In the genomic region with DNA sequence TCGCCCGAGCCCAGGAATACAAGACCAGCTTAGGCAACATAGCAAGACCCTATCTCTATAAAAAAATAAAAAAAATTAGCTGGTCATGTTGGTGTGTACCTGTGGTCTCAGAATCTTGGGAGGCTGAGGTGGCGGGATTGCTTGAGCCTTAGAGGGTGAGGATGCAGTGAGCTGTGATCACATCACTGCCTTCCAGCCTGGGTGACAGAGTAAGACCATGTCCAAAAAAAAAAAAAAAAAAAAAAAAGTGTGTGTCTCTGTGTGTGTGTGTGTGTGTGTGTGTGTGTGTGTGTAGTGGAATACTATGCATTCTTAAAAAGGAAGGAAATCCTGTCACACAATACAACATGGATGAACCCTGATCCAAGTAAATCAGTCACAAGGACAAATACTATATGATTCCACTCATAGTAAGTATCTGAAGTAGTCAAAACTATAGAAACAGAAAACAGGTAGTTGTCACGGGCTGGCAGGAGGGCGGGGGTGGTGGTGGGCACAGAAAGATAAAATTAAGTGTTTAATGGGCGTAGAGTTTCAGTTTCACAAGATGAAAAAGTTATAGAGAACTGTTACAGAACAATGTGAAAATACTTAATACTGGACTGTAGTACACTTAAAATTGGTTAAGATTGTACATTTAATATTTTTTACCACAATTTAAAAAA, we compare ENCODE assay signal across 17 cellular contexts. TPM values are rescaled to one million over a fixed set of nuclear protein-coding genes. Genes with fewer than 3 reads are reported as not detected.
DNase-seq lines count a peak whose midpoint lies in the region; ATAC-seq and TF ChIP-seq lines count a peak whose summit lies in the region.
"Had no signal": no experiment of that assay in that cellular context is flagged by ENCODE, and none has a peak within 500 bp of the region (broad histone marks: within the 10 kb centered on the region; RNA-seq: fewer than 3 reads in every experiment).

No MANE protein-coding gene starts in this region.

- ATAC-seq in stimulated activated effector memory CD8-positive, alpha-beta T cell treated with anti-CD3 and anti-CD28 coated beads, Interleukin-12 subunit alpha, Interleukin-12 subunit beta, amount 100 ng/mL, for 72 hours: peak; percentile 55
- ATAC-seq in stimulated activated naive CD8-positive, alpha-beta T cell treated with anti-CD3 and anti-CD28 coated beads, Interleukin-15, Interleukin-2, amounts not matched to agents 100 U/mL and 50 U/mL, for 24 hours: no peak
- ATAC-seq in HG03025 (IDR thresholded peaks at IDR 0.05; ENCODE audit: low FRiP score, unreplicated experiment): no peak
- ATAC-seq: gastroesophageal sphincter, Right ventricle myocardium inferior had no signal

- peaks cover 52% of the 10 kb centered on the region for H3K79me2 ChIP-seq in GM23248 (ENCODE audit: insufficient read depth)

- H3K4me2 ChIP-seq in GM23248 (ENCODE audit: unreplicated experiment): no peak overlapping the region

- H3F3A ChIP-seq in GM23248 (ENCODE audit: insufficient read depth): peaks cover 27% of the 10 kb centered on the region

- H2AFZ ChIP-seq in GM23248: no peak overlapping the region

- H3K27ac ChIP-seq in GM23248 (peak overlapping the region; percentile 2; the same call in 1 of the 2 replicates), endodermal cell (ENCODE audit: low read depth, low read length) (no peak overlapping the region)
- H3K27ac ChIP-seq: cardiac muscle cell, gastroesophageal sphincter, HL-60 had no signal

- H3K4me1 ChIP-seq in GM23248 (ENCODE audit: insufficient read depth) (peaks cover 11% of the 10 kb centered on the region), endodermal cell (ENCODE audit: control insufficient read depth, insufficient read depth, low read length) (no peaks in the 10 kb centered on the region)

- H3K9me3 ChIP-seq in GM23248 (ENCODE audit: low read depth): no peaks in the 10 kb centered on the region
- no peaks in the 10 kb centered on the region for H3K9me3 ChIP-seq in endodermal cell (ENCODE audit: control insufficient read depth, low read length)
- H3K9me3 ChIP-seq: gastroesophageal sphincter had no signal

- peaks cover 10% of the 10 kb centered on the region for H4K20me1 ChIP-seq in GM23248 (ENCODE audit: insufficient read depth)

- H3K27me3 ChIP-seq in GM23248 (replicated peaks; ENCODE audit: insufficient read depth) (no peaks in the 10 kb centered on the region), endodermal cell (ENCODE audit: control insufficient read depth, insufficient read depth, low read length, poor library complexity, severe bottlenecking) (no peaks in the 10 kb centered on the region)
- H3K27me3 ChIP-seq: cardiac muscle cell, gastroesophageal sphincter had no signal

- H3K27ac Mint-ChIP-seq in IgD-negative memory B cell (peak overlapping the region in 2 of 3 donors; percentile 71 to 81), endodermal cell (no peak overlapping the region)
- peak overlapping the region; percentile 43 for H3K27ac Mint-ChIP-seq in stimulated activated effector memory CD8-positive, alpha-beta T cell treated with anti-CD3 and anti-CD28 coated beads, Interleukin-12 subunit alpha, Interleukin-12 subunit beta, amount 100 ng/mL, for 72 hours
- H3K27ac Mint-ChIP-seq: activated naive CD4-positive, alpha-beta T cell treated with anti-CD3 and anti-CD28 coated beads, Interleukin-2, amount 10 ng/mL, durations not matched to agents 7 days and 5 days; mesothelial cell of epicardium had no signal

- in situ Hi-C loops in GM23248 (cut with MboI): no loop called here

- H3K9me3 Mint-ChIP-seq in IgD-negative memory B cell: no peaks in the 10 kb centered on the region
- no peaks in the 10 kb centered on the region for H3K9me3 Mint-ChIP-seq in stimulated activated effector memory CD8-positive, alpha-beta T cell treated with anti-CD3 and anti-CD28 coated beads, Interleukin-12 subunit alpha, Interleukin-12 subunit beta, amount 100 ng/mL, for 72 hours
- H3K9me3 Mint-ChIP-seq in endodermal cell: no peaks in the 10 kb centered on the region
- H3K9me3 Mint-ChIP-seq: activated naive CD4-positive, alpha-beta T cell treated with anti-CD3 and anti-CD28 coated beads, Interleukin-2, amount 10 ng/mL, durations not matched to agents 7 days and 5 days; mesothelial cell of epicardium had no signal

- 97 to 99% methylated on average over 6 of the region's 6 CpGs for WGBS in GM23248 (ENCODE audit: low coverage in 1 of 2, low lambda C conversion rate in 2 of 2, missing lambda C conversion rate in 2 of 2), 2 experiments
- WGBS in endodermal cell (ENCODE audit: insufficient coverage in 1 of 2, insufficient read length in 1 of 2), 2 experiments: 85% methylated on average over 6 of the region's 6 CpGs; no CpG with 5 or more reads in 1 of the 2 experiments

- H3K36me3 Mint-ChIP-seq in IgD-negative memory B cell (peaks cover 10% of the 10 kb centered on the region), endodermal cell (ENCODE audit: low read depth) (peaks cover 38% of the 10 kb centered on the region)
- H3K36me3 Mint-ChIP-seq in stimulated activated effector memory CD8-positive, alpha-beta T cell treated with anti-CD3 and anti-CD28 coated beads, Interleukin-12 subunit alpha, Interleukin-12 subunit beta, amount 100 ng/mL, for 72 hours: peaks cover 40% of the 10 kb centered on the region

- H3K27me3 Mint-ChIP-seq in IgD-negative memory B cell: no peaks in the 10 kb centered on the region
- H3K27me3 Mint-ChIP-seq in endodermal cell (ENCODE audit: insufficient read depth): no peaks in the 10 kb centered on the region
- H3K27me3 Mint-ChIP-seq: activated naive CD4-positive, alpha-beta T cell treated with anti-CD3 and anti-CD28 coated beads, Interleukin-2, amount 10 ng/mL, durations not matched to agents 7 days and 5 days had no signal

- H3K4me1 Mint-ChIP-seq in IgD-negative memory B cell (peaks cover 27 to 30% (median 28%) of the 10 kb centered on the region in 3 donors), endodermal cell (no peaks in the 10 kb centered on the region)
- H3K4me1 Mint-ChIP-seq in stimulated activated effector memory CD8-positive, alpha-beta T cell treated with anti-CD3 and anti-CD28 coated beads, Interleukin-12 subunit alpha, Interleukin-12 subunit beta, amount 100 ng/mL, for 72 hours: peaks cover 24% of the 10 kb centered on the region
- H3K4me1 Mint-ChIP-seq: mesothelial cell of epicardium had no signal

- 0 out of 2 replicates have a peak, but pooled peaks cover 7% of the 10 kb centered on the region for H3K36me3 ChIP-seq in GM23248 (ENCODE audit: low read depth)
- peaks cover 5% of the 10 kb centered on the region for H3K36me3 ChIP-seq in endodermal cell (ENCODE audit: control insufficient read depth, insufficient read depth, low read length)

- no peaks in the 10 kb centered on the region for H3K9me2 ChIP-seq in GM23248 (ENCODE audit: insufficient read depth)

- H3K4me3 ChIP-seq in GM23248 (no peak overlapping the region), endodermal cell (ENCODE audit: low read length) (no peak overlapping the region)
- H3K4me3 ChIP-seq: cardiac muscle cell, gastroesophageal sphincter had no signal

- no peak for TF ChIP-seq CTCF in endodermal cell (conservative IDR thresholded peaks at IDR 0.05)

- no peak overlapping the region for H3K9ac ChIP-seq in GM23248
- H3K9ac ChIP-seq in endodermal cell (ENCODE audit: extremely low read depth, low read length, poor library complexity, severe bottlenecking): no peak overlapping the region

- peak; percentile 5 for DNase-seq in stimulated activated CD4-positive, alpha-beta T cell treated with anti-CD3 and anti-CD28 coated beads, Interleukin-15, amount 100 ng/mL, for 24 hours
- DNase-seq in stimulated activated CD4-positive, alpha-beta T cell treated with anti-CD3 and anti-CD28 coated beads, Interleukin-4, amount 100 ng/mL, for 1 hour: no peak
- no peak for DNase-seq in GM23248
- DNase-seq in stimulated activated effector memory CD8-positive, alpha-beta T cell treated with anti-CD3 and anti-CD28 coated beads, Interleukin-12 subunit alpha, Interleukin-12 subunit beta, amount 100 ng/mL, for 72 hours (ENCODE audit: low spot score in 2 of 2): no peak
- no peak for DNase-seq in stimulated activated naive CD8-positive, alpha-beta T cell treated with anti-CD3 and anti-CD28 coated beads, Interleukin-15, Interleukin-2, amounts not matched to agents 100 U/mL and 50 U/mL, for 24 hours
- DNase-seq in endodermal cell: no peak
- DNase-seq: activated naive CD4-positive, alpha-beta T cell treated with anti-CD3 and anti-CD28 coated beads, Interleukin-2, amount 10 ng/mL, durations not matched to agents 7 days and 5 days; NCI-H187; NCI-H748 treated with DMSO at 0.1 percent for 48 hours; T-helper 9 cell had no signal

- H3K4me3 Mint-ChIP-seq in IgD-negative memory B cell (peak overlapping the region in 2 of 4 donors; percentile 10 to 82), endodermal cell (no peak overlapping the region)
- no peak overlapping the region for H3K4me3 Mint-ChIP-seq in stimulated activated effector memory CD8-positive, alpha-beta T cell treated with anti-CD3 and anti-CD28 coated beads, Interleukin-12 subunit alpha, Interleukin-12 subunit beta, amount 100 ng/mL, for 72 hours
- H3K4me3 Mint-ChIP-seq: activated naive CD4-positive, alpha-beta T cell treated with anti-CD3 and anti-CD28 coated beads, Interleukin-2, amount 10 ng/mL, durations not matched to agents 7 days and 5 days; mesothelial cell of epicardium had no signal

RNA-seq across cellular contexts. Expression of gene SELENOF, which starts 47.8 kb away (rescaled TPM):
- total RNA-seq in GM23248 (2014; rRNA removed; shearing (Covaris generic)): 203 and 280 TPM in 2 replicates
- polyA plus RNA-seq in GM23248 (2016; fragmentation: Nextera tagmentation; extraction: Ambion mirVana) (296 and 298 TPM in 2 replicates), IgD-negative memory B cell (378 TPM)
- total RNA-seq in endodermal cell: 100 to 1,000 TPM; 140 to 166 TPM
- 115 TPM for polyA plus RNA-seq in endodermal cell (2013, experiment 1 of 2)
- polyA plus RNA-seq in endodermal cell (2013, experiment 2 of 2): 117 TPM

RNA-seq across cellular contexts. Expression of gene HS2ST1, which starts 48.3 kb away (rescaled TPM):
- 13.5 and 15.2 TPM in 2 replicates for total RNA-seq in GM23248 (2014; rRNA removed; shearing (Covaris generic))
- polyA plus RNA-seq in GM23248 (2016; fragmentation: Nextera tagmentation; extraction: Ambion mirVana) (10.1 TPM in 2 replicates), IgD-negative memory B cell (7.2 TPM)
- total RNA-seq in endodermal cell: 10 to 100 TPM; 29.0 to 31.5 TPM
- polyA plus RNA-seq in endodermal cell (2013, experiment 1 of 2): 34.5 TPM
- 28.2 TPM for polyA plus RNA-seq in endodermal cell (2013, experiment 2 of 2)
